13 cellular contexts compared by ENCODE assay signal in genomic region chr3:61725851-61726333, GRCh38.
DNase-seq lines count a peak whose midpoint lies in the region; ATAC-seq and TF ChIP-seq lines count a peak whose summit lies in the region.
"Had no signal": no experiment of that assay in that cellular context is flagged by ENCODE, and none has a peak within 500 bp of the region (broad histone marks: within the 10 kb centered on the region; RNA-seq: fewer than 3 reads in every experiment).

No MANE protein-coding gene starts in this region.

- intact Hi-C loops in activated T-helper 2 cell treated with anti-CD3 and anti-CD28 coated beads, Interferon-gamma antibody, Interleukin-2, Interleukin-4, amounts not matched to agents 10 μg/mL and 5 μg/mL and 100 μg/mL, durations not matched to agents 14 hours and 24 hours and 36 hours (cut with micrococcal nuclease), result no loop called here

- no peak for TF ChIP-seq CTCF in chondrocyte (IDR thresholded peaks at IDR 0.05)

- H3K27ac ChIP-seq in ACC112 (ENCODE audit: low read depth, low read length) (no peak overlapping the region), HUES48 (ENCODE audit: low read depth, low read length) (peak overlapping the region; percentile 29)
- H3K27ac ChIP-seq: spleen had no signal

- H2AFZ ChIP-seq in ACC112 (ENCODE audit: low read length, unreplicated experiment), result peak overlapping the region; percentile 43

- H3K36me3 ChIP-seq in ACC112 (ENCODE audit: insufficient read depth, low read length) (no peaks in the 10 kb centered on the region), HUES48 (ENCODE audit: control insufficient read depth, insufficient read depth, low read length) (no peaks in the 10 kb centered on the region)
- H3K36me3 ChIP-seq: spleen had no signal

- H3K9me3 Mint-ChIP-seq in chondrocyte (ENCODE audit: low read depth), result no peaks in the 10 kb centered on the region
- H3K9me3 Mint-ChIP-seq in activated T-helper 2 cell treated with anti-CD3 and anti-CD28 coated beads, Interferon-gamma antibody, Interleukin-2, Interleukin-4, amounts not matched to agents 10 μg/mL and 5 μg/mL and 100 μg/mL, durations not matched to agents 14 hours and 24 hours and 36 hours, result no peaks in the 10 kb centered on the region
- H3K9me3 Mint-ChIP-seq: T-helper 2 cell treated with Interferon-gamma antibody and Interleukin-4, amounts not matched to agents 5 μg/mL and 100 μg/mL, for 36 hours had no signal

- peak overlapping the region; percentile 49 for H3K27ac Mint-ChIP-seq in chondrocyte (ENCODE audit: unreplicated experiment)
- no peak overlapping the region for H3K27ac Mint-ChIP-seq in activated T-helper 2 cell treated with anti-CD3 and anti-CD28 coated beads, Interferon-gamma antibody, Interleukin-2, Interleukin-4, amounts not matched to agents 10 μg/mL and 5 μg/mL and 100 μg/mL, durations not matched to agents 14 hours and 24 hours and 36 hours
- H3K27ac Mint-ChIP-seq: immature natural killer cell; T-helper 2 cell treated with Interferon-gamma antibody and Interleukin-4, amounts not matched to agents 5 μg/mL and 100 μg/mL, for 36 hours had no signal

- H3K9me3 ChIP-seq in HUES48 (ENCODE audit: control insufficient read depth, insufficient read depth, low read length), result no peaks in the 10 kb centered on the region
- H3K9me3 ChIP-seq: spleen had no signal

- ATAC-seq in left lobe of liver (peak; percentile 34), GM18867 (IDR thresholded peaks at IDR 0.05; ENCODE audit: unreplicated experiment) (no peak), HG02571 (IDR thresholded peaks at IDR 0.05; ENCODE audit: unreplicated experiment) (no peak)

- H3K4me3 Mint-ChIP-seq in chondrocyte (ENCODE audit: unreplicated experiment), result no peak overlapping the region
- no peak overlapping the region for H3K4me3 Mint-ChIP-seq in activated T-helper 2 cell treated with anti-CD3 and anti-CD28 coated beads, Interferon-gamma antibody, Interleukin-2, Interleukin-4, amounts not matched to agents 10 μg/mL and 5 μg/mL and 100 μg/mL, durations not matched to agents 14 hours and 24 hours and 36 hours (ENCODE audit: low read depth)
- H3K4me3 Mint-ChIP-seq: immature natural killer cell; T-helper 2 cell treated with Interferon-gamma antibody and Interleukin-4, amounts not matched to agents 5 μg/mL and 100 μg/mL, for 36 hours had no signal

- peaks cover 6% of the 10 kb centered on the region for H3K79me2 ChIP-seq in ACC112 (ENCODE audit: control insufficient read depth, insufficient read depth, low read length, unreplicated experiment)

- no peaks in the 10 kb centered on the region for H3K27me3 Mint-ChIP-seq in chondrocyte (ENCODE audit: low read depth)
- no peaks in the 10 kb centered on the region for H3K27me3 Mint-ChIP-seq in activated T-helper 2 cell treated with anti-CD3 and anti-CD28 coated beads, Interferon-gamma antibody, Interleukin-2, Interleukin-4, amounts not matched to agents 10 μg/mL and 5 μg/mL and 100 μg/mL, durations not matched to agents 14 hours and 24 hours and 36 hours (ENCODE audit: low read depth)

- no peak overlapping the region for H3K4me3 ChIP-seq in ACC112 (ENCODE audit: low read depth, low read length)
- H3K4me3 ChIP-seq in HUES48 (ENCODE audit: low read depth, low read length), result no peak overlapping the region
- H3K4me3 ChIP-seq: spleen had no signal

- H3K27me3 ChIP-seq in ACC112 (ENCODE audit: insufficient read depth, low read length), result no peaks in the 10 kb centered on the region
- H3K27me3 ChIP-seq in HUES48 (ENCODE audit: control insufficient read depth, insufficient read depth, low read length), result no peaks in the 10 kb centered on the region
- H3K27me3 ChIP-seq: spleen had no signal

- no peak for DNase-seq in chondrocyte (ENCODE audit: low spot score)
- DNase-seq in left lobe of liver (ENCODE audit: low spot score), result no peak
- DNase-seq in NCI-H2227 (lab: John Stamatoyannopoulos, UW; ENCODE audit: unreplicated experiment), result no peak
- no peak for DNase-seq in activated T-helper 2 cell treated with anti-CD3 and anti-CD28 coated beads, Interferon-gamma antibody, Interleukin-2, Interleukin-4, amounts not matched to agents 10 μg/mL and 5 μg/mL and 100 μg/mL, durations not matched to agents 14 hours and 24 hours and 36 hours (ENCODE audit: low spot score)
- DNase-seq: dermis blood vessel endothelial cell; immature natural killer cell; spleen; stimulated activated naive CD4-positive, alpha-beta T cell had no signal

- H3K36me3 Mint-ChIP-seq in chondrocyte (ENCODE audit: low read depth), result no peaks in the 10 kb centered on the region
- H3K36me3 Mint-ChIP-seq in activated T-helper 2 cell treated with anti-CD3 and anti-CD28 coated beads, Interferon-gamma antibody, Interleukin-2, Interleukin-4, amounts not matched to agents 10 μg/mL and 5 μg/mL and 100 μg/mL, durations not matched to agents 14 hours and 24 hours and 36 hours (ENCODE audit: low read depth), result no peaks in the 10 kb centered on the region
- H3K36me3 Mint-ChIP-seq: immature natural killer cell had no signal

- peaks cover 16% of the 10 kb centered on the region for H3K4me1 ChIP-seq in ACC112 (ENCODE audit: control insufficient read depth, insufficient read depth, low read length, unreplicated experiment)
- peaks cover 41% of the 10 kb centered on the region for H3K4me1 ChIP-seq in HUES48 (ENCODE audit: control insufficient read depth, insufficient read depth, low read length)

- peaks cover 18% of the 10 kb centered on the region for H3K4me1 Mint-ChIP-seq in chondrocyte (ENCODE audit: low read depth)
- H3K4me1 Mint-ChIP-seq in activated T-helper 2 cell treated with anti-CD3 and anti-CD28 coated beads, Interferon-gamma antibody, Interleukin-2, Interleukin-4, amounts not matched to agents 10 μg/mL and 5 μg/mL and 100 μg/mL, durations not matched to agents 14 hours and 24 hours and 36 hours (ENCODE audit: low read depth), result no peaks in the 10 kb centered on the region
- H3K4me1 Mint-ChIP-seq: immature natural killer cell had no signal

- no peak overlapping the region for H3K9ac ChIP-seq in HUES48 (ENCODE audit: low read depth, low read length)
